11 cellular contexts compared by ENCODE assay signal in the genomic region with DNA sequence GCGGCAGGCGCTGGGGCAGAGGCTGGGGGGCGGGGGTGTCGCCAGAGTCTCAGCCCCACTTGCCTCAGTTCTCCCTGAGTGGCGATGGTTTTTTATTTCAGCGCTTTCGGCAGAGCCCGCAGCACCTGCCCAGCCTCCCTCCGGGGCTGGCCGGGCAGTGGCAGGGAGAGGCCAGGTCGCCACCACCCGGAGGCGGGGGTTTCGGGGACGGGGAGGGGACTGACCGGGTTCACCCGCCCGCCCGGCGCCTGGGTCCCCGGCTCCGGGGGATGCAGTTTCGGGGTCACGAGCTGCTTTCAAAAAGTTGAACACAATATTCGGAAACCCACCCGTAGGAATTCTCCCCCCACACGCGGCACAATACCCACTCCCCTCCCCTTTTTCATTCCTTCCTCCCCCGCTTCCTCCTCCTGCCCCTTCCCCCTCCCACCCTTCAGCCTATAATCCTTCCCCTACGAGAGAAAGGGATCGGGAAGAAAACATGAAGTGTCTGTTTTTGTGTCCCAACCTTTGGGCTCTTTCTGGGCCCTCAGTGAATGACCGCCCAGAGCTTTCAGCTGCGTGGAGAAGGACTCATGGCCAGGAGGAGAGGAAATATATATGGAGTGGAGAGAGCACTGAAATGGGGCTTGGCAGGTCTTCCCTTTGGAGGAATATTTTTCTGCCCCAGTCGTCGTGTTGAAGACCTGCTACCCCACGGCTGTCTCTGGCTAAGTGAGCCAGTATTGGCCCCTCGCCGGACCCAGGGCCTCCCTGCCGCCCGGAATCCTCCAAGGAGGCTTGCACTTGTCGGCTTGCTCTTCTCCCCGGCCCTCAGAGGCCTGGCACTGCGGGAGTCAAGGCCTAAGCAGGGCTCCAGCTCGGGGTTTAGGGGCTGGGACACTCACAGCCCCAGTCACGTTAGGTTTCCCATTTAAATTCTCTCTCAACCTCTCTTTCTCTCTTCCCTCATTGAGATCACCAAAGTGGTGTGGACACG. TPM values are rescaled to one million over a fixed set of nuclear protein-coding genes. Genes with fewer than 3 reads are reported as not detected.
DNase-seq lines count a peak whose midpoint lies in the region; ATAC-seq and TF ChIP-seq lines count a peak whose summit lies in the region.
"Had no signal": no experiment of that assay in that cellular context is flagged by ENCODE, and none has a peak within 500 bp of the region (broad histone marks: within the 10 kb centered on the region; RNA-seq: fewer than 3 reads in every experiment).

No MANE protein-coding gene starts in this region.

- peaks cover 27% of the 10 kb centered on the region for H3K4me1 ChIP-seq in HUES64 (ENCODE audit: insufficient read depth, low read length)
- peaks cover 11% of the 10 kb centered on the region for H3K4me1 ChIP-seq in endodermal cell (ENCODE audit: control insufficient read depth, insufficient read depth, low read length)

- POLR2A ChIA-PET in CD4-positive, alpha-beta T cell (lab: Charles Lee), result interaction anchor here (0.5 to 1.1 kb wide), 2 partner anchors 229 to 1147 kb away, joined by 3 read pairs; no protein-coding TSS in a partner anchor

- no peaks in the 10 kb centered on the region for H3K9me3 Mint-ChIP-seq in CD4-positive, alpha-beta T cell
- no peaks in the 10 kb centered on the region for H3K9me3 Mint-ChIP-seq in endodermal cell
- no peaks in the 10 kb centered on the region for H3K9me3 Mint-ChIP-seq in osteocyte (ENCODE audit: unreplicated experiment)
- no peaks in the 10 kb centered on the region for H3K9me3 Mint-ChIP-seq in activated T-helper 2 cell treated with anti-CD3 and anti-CD28 coated beads, Interferon-gamma antibody, Interleukin-2, Interleukin-4, amounts not matched to agents 10 μg/mL and 5 μg/mL and 100 μg/mL, durations not matched to agents 14 hours and 24 hours and 36 hours

- CTCF ChIA-PET in CD4-positive, alpha-beta T cell (lab: Charles Lee), result no interaction called here

- H3K9ac ChIP-seq in HUES64 (ENCODE audit: low read depth, low read length) (no peak overlapping the region), endodermal cell (ENCODE audit: extremely low read depth, low read length, poor library complexity, severe bottlenecking) (no peak overlapping the region)

- no peak for TF ChIP-seq CTCF in CD4-positive, alpha-beta T cell (IDR thresholded peaks at IDR 0.05)
- TF ChIP-seq CTCF in endodermal cell (conservative IDR thresholded peaks at IDR 0.05) (no peak), osteocyte (IDR thresholded peaks at IDR 0.05) (no peak)

- no peak overlapping the region for H3K27ac ChIP-seq in CD4-positive, alpha-beta T cell (ENCODE audit: low read depth, low read length)
- no peak overlapping the region for H3K27ac ChIP-seq in HUES64 (ENCODE audit: low read depth, low read length)
- H3K27ac ChIP-seq in endodermal cell (ENCODE audit: low read depth, low read length), result no peak overlapping the region
- H3K27ac ChIP-seq: thyroid gland had no signal

- H3K36me3 ChIP-seq in HUES64 (ENCODE audit: insufficient read depth, low read length) (no peaks in the 10 kb centered on the region), endodermal cell (ENCODE audit: control insufficient read depth, insufficient read depth, low read length) (no peaks in the 10 kb centered on the region), MG63 (no peaks in the 10 kb centered on the region)
- H3K36me3 ChIP-seq: thyroid gland had no signal

- under 1% methylated on average over 46 of the region's 46 CpGs for WGBS in HUES64
- WGBS in endodermal cell (ENCODE audit: insufficient coverage in 1 of 2, insufficient read length in 1 of 2), 2 experiments, result 1% methylated on average over 20 to 46 of the region's 46 CpGs

- H3K9me3 ChIP-seq in CD4-positive, alpha-beta T cell (ENCODE audit: control insufficient read depth, low read length), result no peaks in the 10 kb centered on the region
- H3K9me3 ChIP-seq in HUES64 (ENCODE audit: insufficient read depth, low read depth, low read length) (no peaks in the 10 kb centered on the region), endodermal cell (ENCODE audit: control insufficient read depth, low read length) (no peaks in the 10 kb centered on the region), MG63 (no peaks in the 10 kb centered on the region)
- H3K9me3 ChIP-seq: thyroid gland had no signal

- H3K27me3 ChIP-seq in CD4-positive, alpha-beta T cell (ENCODE audit: control insufficient read depth, insufficient read depth, low read length), result peaks cover 91% of the 10 kb centered on the region
- H3K27me3 ChIP-seq in HUES64 (ENCODE audit: insufficient read depth, low read length), result peaks cover 100% of the 10 kb centered on the region
- peaks cover 99% of the 10 kb centered on the region for H3K27me3 ChIP-seq in endodermal cell (ENCODE audit: control insufficient read depth, insufficient read depth, low read length, poor library complexity, severe bottlenecking)
- peaks cover 4% of the 10 kb centered on the region; the same call in 1 of the 2 replicates for H3K27me3 ChIP-seq in MG63

- peak overlapping the region; percentile 60 for H3K4me3 Mint-ChIP-seq in CD4-positive, alpha-beta T cell
- peak overlapping the region; percentile 69 for H3K4me3 Mint-ChIP-seq in endodermal cell
- H3K4me3 Mint-ChIP-seq in osteocyte (ENCODE audit: unreplicated experiment), result peak overlapping the region; percentile 10
- no peak overlapping the region for H3K4me3 Mint-ChIP-seq in activated T-helper 2 cell treated with anti-CD3 and anti-CD28 coated beads, Interferon-gamma antibody, Interleukin-2, Interleukin-4, amounts not matched to agents 10 μg/mL and 5 μg/mL and 100 μg/mL, durations not matched to agents 14 hours and 24 hours and 36 hours (ENCODE audit: low read depth)

- intact Hi-C loops in CD4-positive, alpha-beta T cell (cut with DNase I, micrococcal nuclease), result no loop called here
- intact Hi-C loops in activated T-helper 2 cell treated with anti-CD3 and anti-CD28 coated beads, Interferon-gamma antibody, Interleukin-2, Interleukin-4, amounts not matched to agents 10 μg/mL and 5 μg/mL and 100 μg/mL, durations not matched to agents 14 hours and 24 hours and 36 hours (cut with micrococcal nuclease), result loop anchor here (2.0 to 5.0 kb wide), 2 partner anchors 69 to 228 kb away; partner anchors contain the start of gene SIX2

- no peak overlapping the region for H3K27ac Mint-ChIP-seq in CD4-positive, alpha-beta T cell
- H3K27ac Mint-ChIP-seq in endodermal cell, result peak overlapping the region; percentile 76
- no peak overlapping the region for H3K27ac Mint-ChIP-seq in osteocyte (ENCODE audit: unreplicated experiment)
- no peak overlapping the region for H3K27ac Mint-ChIP-seq in activated T-helper 2 cell treated with anti-CD3 and anti-CD28 coated beads, Interferon-gamma antibody, Interleukin-2, Interleukin-4, amounts not matched to agents 10 μg/mL and 5 μg/mL and 100 μg/mL, durations not matched to agents 14 hours and 24 hours and 36 hours

- peaks cover 37% of the 10 kb centered on the region for H3K4me1 Mint-ChIP-seq in CD4-positive, alpha-beta T cell (ENCODE audit: low read depth)
- peaks cover 42% of the 10 kb centered on the region for H3K4me1 Mint-ChIP-seq in endodermal cell
- H3K4me1 Mint-ChIP-seq in osteocyte (ENCODE audit: unreplicated experiment), result peaks cover 46% of the 10 kb centered on the region
- peaks cover 19% of the 10 kb centered on the region for H3K4me1 Mint-ChIP-seq in activated T-helper 2 cell treated with anti-CD3 and anti-CD28 coated beads, Interferon-gamma antibody, Interleukin-2, Interleukin-4, amounts not matched to agents 10 μg/mL and 5 μg/mL and 100 μg/mL, durations not matched to agents 14 hours and 24 hours and 36 hours (ENCODE audit: low read depth)

- DNase-seq in CD4-positive, alpha-beta T cell, result no peak
- DNase-seq in endodermal cell (peak; percentile 82), osteocyte (ENCODE audit: extremely low spot score, unreplicated experiment) (no peak), NCI-H146 (lab: John Stamatoyannopoulos, UW) (no peak), NCI-H2196 treated with DMSO at 0.1 percent for 48 hours (lab: John Stamatoyannopoulos, UW; ENCODE audit: unreplicated experiment) (no peak), MG63 (no peak)
- no peak for DNase-seq in activated T-helper 2 cell treated with anti-CD3 and anti-CD28 coated beads, Interferon-gamma antibody, Interleukin-2, Interleukin-4, amounts not matched to agents 10 μg/mL and 5 μg/mL and 100 μg/mL, durations not matched to agents 14 hours and 24 hours and 36 hours (ENCODE audit: low spot score)
- DNase-seq: DMS79, thyroid gland had no signal

- ATAC-seq in CD4-positive, alpha-beta T cell (ENCODE audit: poor library complexity), result no peak

- no peaks in the 10 kb centered on the region for H3K36me3 Mint-ChIP-seq in CD4-positive, alpha-beta T cell (ENCODE audit: low read depth)
- H3K36me3 Mint-ChIP-seq in endodermal cell (ENCODE audit: low read depth) (no peaks in the 10 kb centered on the region), osteocyte (ENCODE audit: unreplicated experiment) (no peaks in the 10 kb centered on the region)
- H3K36me3 Mint-ChIP-seq in activated T-helper 2 cell treated with anti-CD3 and anti-CD28 coated beads, Interferon-gamma antibody, Interleukin-2, Interleukin-4, amounts not matched to agents 10 μg/mL and 5 μg/mL and 100 μg/mL, durations not matched to agents 14 hours and 24 hours and 36 hours (ENCODE audit: low read depth), result peaks cover 6% of the 10 kb centered on the region

- H3K4me3 ChIP-seq in HUES64 (ENCODE audit: low read length) (peak overlapping the region; percentile 50), endodermal cell (ENCODE audit: low read length) (peak overlapping the region; percentile 79), MG63 (no peak overlapping the region)

- H3K27me3 Mint-ChIP-seq in CD4-positive, alpha-beta T cell, result peaks cover 66% of the 10 kb centered on the region
- H3K27me3 Mint-ChIP-seq in endodermal cell (ENCODE audit: insufficient read depth), result peaks cover 92% of the 10 kb centered on the region
- peaks cover 82% of the 10 kb centered on the region for H3K27me3 Mint-ChIP-seq in osteocyte (ENCODE audit: unreplicated experiment)
- H3K27me3 Mint-ChIP-seq in activated T-helper 2 cell treated with anti-CD3 and anti-CD28 coated beads, Interferon-gamma antibody, Interleukin-2, Interleukin-4, amounts not matched to agents 10 μg/mL and 5 μg/mL and 100 μg/mL, durations not matched to agents 14 hours and 24 hours and 36 hours (ENCODE audit: low read depth), result peaks cover 77% of the 10 kb centered on the region

RNA-seq across cellular contexts. Expression of gene SIX3, which starts 2.1 kb away (rescaled TPM):
- not detected for total RNA-seq in CD4-positive, alpha-beta T cell
- 0.25 TPM for polyA plus RNA-seq in HUES64 (2013, experiment 1 of 2)
- not detected for polyA plus RNA-seq in HUES64 (2013, experiment 2 of 2)
- total RNA-seq in endodermal cell, result 1 to 10 TPM; 1.9 to 5.7 TPM
- polyA plus RNA-seq in endodermal cell (2013, experiment 1 of 2), result 0.71 TPM
- 0.62 TPM for polyA plus RNA-seq in endodermal cell (2013, experiment 2 of 2)
- not detected in 2 replicates for total RNA-seq in osteocyte
- 0.25 and 0.34 TPM in 2 replicates for total RNA-seq in activated T-helper 2 cell treated with anti-CD3 and anti-CD28 coated beads, Interferon-gamma antibody, Interleukin-2, Interleukin-4, amounts not matched to agents 10 μg/mL and 5 μg/mL and 100 μg/mL, durations not matched to agents 14 hours and 24 hours and 36 hours
- total RNA-seq in MG63 (2014; rRNA removed; shearing (Covaris generic); ENCODE audit: low replicate concordance), result not detected in 2 replicates
- total RNA-seq: lower leg skin, thyroid gland had no signal
